ENCODE assay signal across 8 cellular contexts in the genomic region with DNA sequence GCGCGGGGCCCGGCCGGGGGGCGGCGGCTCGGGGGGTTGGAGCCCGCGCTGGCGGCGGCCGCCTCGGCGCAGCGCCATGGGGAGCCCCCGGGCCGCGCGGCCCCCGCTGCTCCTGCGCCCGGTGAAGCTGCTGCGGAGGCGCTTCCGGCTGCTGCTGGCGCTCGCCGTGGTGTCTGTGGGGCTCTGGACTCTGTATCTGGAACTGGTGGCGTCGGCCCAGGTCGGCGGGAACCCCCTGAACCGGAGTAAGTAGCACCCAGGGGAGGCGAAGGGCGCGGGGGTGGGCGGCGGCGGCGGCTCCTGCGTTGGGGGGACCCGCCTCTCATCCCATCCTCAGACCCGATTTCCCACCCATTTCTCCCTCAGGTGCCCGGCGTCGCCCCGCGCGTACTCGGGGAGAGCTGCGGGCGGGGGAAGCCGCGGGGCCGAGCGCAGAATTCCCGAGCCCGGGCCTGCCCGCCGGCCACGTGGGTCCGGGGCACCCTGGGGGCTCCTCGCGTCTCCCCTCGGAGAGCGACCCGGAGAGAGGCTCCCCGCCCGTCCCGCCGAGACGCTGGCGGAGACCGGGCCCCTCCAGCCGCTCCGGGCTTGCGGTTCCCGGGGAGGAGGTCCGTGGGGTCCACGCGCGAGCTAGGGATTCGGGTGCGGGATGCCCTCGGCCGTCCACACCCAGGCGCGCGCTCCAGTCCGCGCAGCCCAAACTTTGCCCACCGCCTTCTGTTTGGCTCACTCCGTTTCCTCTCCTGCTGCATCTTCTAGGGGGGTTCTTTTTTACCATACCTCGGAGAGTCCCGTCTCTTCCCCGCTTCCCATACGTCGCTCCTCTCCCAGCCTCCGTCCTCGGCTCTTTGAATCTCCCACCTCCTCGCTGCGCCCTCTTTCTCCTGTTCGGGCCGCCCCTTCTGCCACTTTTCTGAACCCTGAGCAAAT. TPM values are rescaled to one million over a fixed set of nuclear protein-coding genes. Genes with fewer than 3 reads are reported as not detected.
DNase-seq lines count a peak whose midpoint lies in the region; TF ChIP-seq lines count a peak whose summit lies in the region.

No MANE protein-coding gene starts in this region.

- H3K36me3 ChIP-seq in HUES6 (ENCODE audit: control insufficient read depth, insufficient read depth, low read length), result no peaks in the 10 kb centered on the region
- H3K36me3 ChIP-seq in esophagus squamous epithelium, result no peaks in the 10 kb centered on the region
- H3K36me3 ChIP-seq in ovary, result no peaks in the 10 kb centered on the region

- DNase-seq in AG08396 (ENCODE audit: low spot score), result peak; percentile 48
- DNase-seq in activated CD8-positive, alpha-beta memory T cell treated with anti-CD3 and anti-CD28 coated beads, Interleukin-2, amount 50 U/mL, for 48 hours, result peak; percentile 69
- DNase-seq in esophagus squamous epithelium (lab: John Stamatoyannopoulos, UW), result no peak
- peak; percentile 23 to 62 (median 43) for DNase-seq in ovary
- no peak for DNase-seq in NCI-H2107 (lab: John Stamatoyannopoulos, UW)
- DNase-seq in NOMO-1 (lab: John Stamatoyannopoulos, UW; ENCODE audit: unreplicated experiment in 2 of 2), result no peak
- DNase-seq in amniotic stem cell (lab: John Stamatoyannopoulos, UW), result no peak

- WGBS in esophagus squamous epithelium, 2 donors, result 13 to 16% methylated on average over 15 to 20 of the region's 104 CpGs
- 2 to 13% (median 4%) methylated on average over 31 to 104 of the region's 104 CpGs for WGBS in ovary, 3 donors

- H3K4me1 ChIP-seq in HUES6 (ENCODE audit: control insufficient read depth, insufficient read depth, low read length) (peaks cover 19% of the 10 kb centered on the region), esophagus squamous epithelium (peaks cover 14 to 24% (median 19%) of the 10 kb centered on the region in 3 donors), ovary (ENCODE audit: insufficient read depth) (peaks cover 2% of the 10 kb centered on the region)

- TF ChIP-seq POLR2A in esophagus squamous epithelium (IDR thresholded peaks at IDR 0.05) (no peak), ovary (IDR thresholded peaks at IDR 0.05) (no peak)

- H3K27ac ChIP-seq in HUES6 (ENCODE audit: low read depth, low read length) (no peak overlapping the region), esophagus squamous epithelium (peak overlapping the region; percentile 22 to 71 (median 60)), ovary (no peak overlapping the region)

- H3K4me3 ChIP-seq in HUES6 (ENCODE audit: low read depth, low read length) (peak overlapping the region; percentile 63), esophagus squamous epithelium (peak overlapping the region; percentile 54 to 82 (median 67)), ovary (peak overlapping the region; percentile 49)

- H3K9me3 ChIP-seq in HUES6 (ENCODE audit: control insufficient read depth, insufficient read depth, low read depth, low read length), result no peaks in the 10 kb centered on the region
- no peaks in the 10 kb centered on the region for H3K9me3 ChIP-seq in esophagus squamous epithelium
- H3K9me3 ChIP-seq in ovary, result no peaks in the 10 kb centered on the region

- TF ChIP-seq CTCF in esophagus squamous epithelium (IDR thresholded peaks at IDR 0.05) (no peak), ovary (IDR thresholded peaks at IDR 0.05) (no peak)

- TF ChIP-seq EP300 in ovary (IDR thresholded peaks at IDR 0.05), result no peak

- peaks cover 33% of the 10 kb centered on the region for H3K27me3 ChIP-seq in HUES6 (ENCODE audit: control insufficient read depth, insufficient read depth, low read length)
- H3K27me3 ChIP-seq in esophagus squamous epithelium, result peaks cover 0 to 61% (median 0%) of the 10 kb centered on the region in 4 donors
- no peaks in the 10 kb centered on the region for H3K27me3 ChIP-seq in ovary

- peak overlapping the region; percentile 42 for H3K9ac ChIP-seq in HUES6 (ENCODE audit: low read length)

- intact Hi-C loops in esophagus squamous epithelium (cut with DNase I) (no loop called here), ovary (cut with DNase I) (no loop called here)

RNA-seq across cellular contexts. Expression of a gene that starts 0.8 kb away (rescaled TPM):
- total RNA-seq in esophagus squamous epithelium (10 to 100 TPM in 3 of 4 donors, 1 to 10 TPM in 1; 9.7 to 45.3 (median 18.4) TPM), ovary (1 to 10 TPM in 5 of 7 donors, under 1 TPM in 2; 0.61 to 4.2 (median 1.8) TPM)
- polyA plus RNA-seq in ovary, result 1 to 10 TPM in 1 of 2 donors, under 1 TPM in 1; 0.58 to 1.2 TPM

RNA-seq across cellular contexts. Expression of a gene that starts 59.1 kb away (rescaled TPM):
- total RNA-seq in esophagus squamous epithelium (1 to 10 TPM; 4.3 to 7.8 (median 5.3) TPM), ovary (10 to 100 TPM in 1 of 7 donors, 1 to 10 TPM in 6; 4.2 to 10.7 (median 6.0) TPM)
- 1 to 10 TPM; 4.9 to 8.2 TPM for polyA plus RNA-seq in ovary

Comparison
In these comparisons a context has a peak if more than half of its experiments do, and no peak if none do; other contexts are left out.
1. DNase-seq: peak in AG08396 (single experiment), activated CD8-positive, alpha-beta memory T cell treated with anti-CD3 and anti-CD28 coated beads, Interleukin-2, amount 50 U/mL, for 48 hours (single experiment) and ovary (5 of 5); none in esophagus squamous epithelium (single experiment), NCI-H2107 (single experiment), NOMO-1 (0 of 2) and amniotic stem cell (single experiment).
2. H3K27ac ChIP-seq: peak in esophagus squamous epithelium (4 of 4); none in HUES6 (single experiment) and ovary (0 of 2).
3. Peak in every context shown above with its lines, with median percentiles within 50 percentile points of each other: H3K4me3 ChIP-seq.